21 cellular contexts compared by ENCODE assay signal in genomic region chr11:9660886-9661285, GRCh38. TPM values are rescaled to one million over a fixed set of nuclear protein-coding genes. Genes with fewer than 3 reads are reported as not detected.
DNase-seq lines count a peak whose midpoint lies in the region; ATAC-seq and TF ChIP-seq lines count a peak whose summit lies in the region.
"Had no signal": no experiment of that assay in that cellular context is flagged by ENCODE, and none has a peak within 500 bp of the region (broad histone marks: within the 10 kb centered on the region; RNA-seq: fewer than 3 reads in every experiment).

No MANE protein-coding gene starts in this region.

- no peak for DNase-seq in activated T-cell treated with anti-CD3 and anti-CD28 coated beads, Interleukin-2, amount 50 U/mL, for 4 hours
- DNase-seq in activated T-cell treated with anti-CD3 and anti-CD28 coated beads for 4 hours (no peak), M059J (ENCODE audit: low read depth) (peak; percentile 18), uterus (no peak), WERI-Rb-1 (no peak), GM23338 (ENCODE audit: low spot score) (no peak)
- DNase-seq: activated CD4-positive, alpha-beta T cell treated with anti-CD3 and anti-CD28 coated beads, Interleukin-2, amount 50 U/mL, for 48 hours; activated T-cell treated with anti-CD3 and anti-CD28 coated beads, Interleukin-2, amount 50 U/mL, for 48 hours; brain microvascular endothelial cell; CD4-positive, alpha-beta memory T cell; heart right ventricle; islet precursor cell; mesendoderm; NCI-H526; Peyer's patch; upper lobe of left lung had no signal

- no peaks in the 10 kb centered on the region for H3K27me3 ChIP-seq in uterus
- H3K27me3 ChIP-seq in WERI-Rb-1 (ENCODE audit: insufficient read depth, low read depth, severe bottlenecking), result no peaks in the 10 kb centered on the region
- no peaks in the 10 kb centered on the region for H3K27me3 ChIP-seq in GM23338 (ENCODE audit: insufficient read depth)
- H3K27me3 ChIP-seq: brain microvascular endothelial cell, heart right ventricle, neural progenitor cell, Peyer's patch, upper lobe of left lung had no signal

- no peak overlapping the region for H3K4me3 ChIP-seq in uterus
- H3K4me3 ChIP-seq in WERI-Rb-1 (ENCODE audit: low read depth, low read length), result no peak overlapping the region
- H3K4me3 ChIP-seq in GM23338, result no peak overlapping the region
- H3K4me3 ChIP-seq: heart right ventricle, neural progenitor cell, Peyer's patch, upper lobe of left lung had no signal

- no peaks in the 10 kb centered on the region for H3K36me3 ChIP-seq in uterus
- no peaks in the 10 kb centered on the region for H3K36me3 ChIP-seq in WERI-Rb-1
- no peaks in the 10 kb centered on the region for H3K36me3 ChIP-seq in GM23338 (ENCODE audit: insufficient read depth)
- H3K36me3 ChIP-seq: brain microvascular endothelial cell, heart right ventricle, Peyer's patch, upper lobe of left lung had no signal

- no peak for TF ChIP-seq CTCF in brain (conservative IDR thresholded peaks at IDR 0.05)
- no peak for TF ChIP-seq CTCF in uterus (IDR thresholded peaks at IDR 0.05)
- TF ChIP-seq CTCF in WERI-Rb-1 (IDR thresholded peaks at IDR 0.05; ENCODE audit: low read depth, low read length), result no peak
- TF ChIP-seq CTCF in GM23338 (conservative IDR thresholded peaks at IDR 0.05; ENCODE audit: low read depth in 2 of 2), result no peak

- no peak overlapping the region for H3K4me2 ChIP-seq in GM23338
- H3K4me2 ChIP-seq: neural progenitor cell had no signal

- H3K27ac Mint-ChIP-seq in brain (no peak overlapping the region), GM23338 (no peak overlapping the region)
- peak overlapping the region; percentile 99 for H3K27ac Mint-ChIP-seq in stimulated activated memory B cell treated with anti-CD40 and anti-IgM and Interleukin-4, amounts not matched to agents 10 μg/mL and 1 μg/mL and 100 μg/mL, for 72 hours
- H3K27ac Mint-ChIP-seq: activated naive CD8-positive, alpha-beta T cell; CD4-positive, alpha-beta memory T cell; neural progenitor cell; stimulated activated effector memory CD8-positive, alpha-beta T cell treated with anti-CD3 and anti-CD28 coated beads, Interleukin-12 subunit alpha, Interleukin-12 subunit beta, amount 100 ng/mL, for 72 hours had no signal

- H3K4me3 Mint-ChIP-seq in activated T-cell treated with anti-CD3 and anti-CD28 coated beads, Interleukin-2, amount 50 U/mL, for 4 hours, result peak overlapping the region; percentile 19
- H3K4me3 Mint-ChIP-seq in brain (peak overlapping the region in 3 of 5 experiments; percentile 32 to 62 (median 45)), GM23338 (no peak overlapping the region)
- H3K4me3 Mint-ChIP-seq in stimulated activated memory B cell treated with anti-CD40 and anti-IgM and Interleukin-4, amounts not matched to agents 10 μg/mL and 1 μg/mL and 100 μg/mL, for 72 hours, result peak overlapping the region; percentile 5
- H3K4me3 Mint-ChIP-seq: activated naive CD8-positive, alpha-beta T cell; neural progenitor cell; stimulated activated effector memory CD8-positive, alpha-beta T cell treated with anti-CD3 and anti-CD28 coated beads, Interleukin-12 subunit alpha, Interleukin-12 subunit beta, amount 100 ng/mL, for 72 hours had no signal

- H3K9me3 ChIP-seq in uterus (no peaks in the 10 kb centered on the region), WERI-Rb-1 (ENCODE audit: severe bottlenecking) (peaks cover 7% of the 10 kb centered on the region)
- H3K9me3 ChIP-seq: Peyer's patch had no signal

- no peak overlapping the region for H2AFZ ChIP-seq in GM23338
- H2AFZ ChIP-seq: neural progenitor cell had no signal

- peaks cover 27% of the 10 kb centered on the region for H3K27me3 Mint-ChIP-seq in activated T-cell treated with anti-CD3 and anti-CD28 coated beads, Interleukin-2, amount 50 U/mL, for 4 hours (ENCODE audit: low read depth)
- peaks cover 22% of the 10 kb centered on the region for H3K27me3 Mint-ChIP-seq in brain
- H3K27me3 Mint-ChIP-seq in stimulated activated memory B cell treated with anti-CD40 and anti-IgM and Interleukin-4, amounts not matched to agents 10 μg/mL and 1 μg/mL and 100 μg/mL, for 72 hours, result no peaks in the 10 kb centered on the region
- peaks cover 14% of the 10 kb centered on the region for H3K27me3 Mint-ChIP-seq in GM23338 (ENCODE audit: insufficient read depth, low read depth, poor library complexity)

- H3K4me1 Mint-ChIP-seq in activated T-cell treated with anti-CD3 and anti-CD28 coated beads, Interleukin-2, amount 50 U/mL, for 4 hours (ENCODE audit: low read depth), result peaks cover 12% of the 10 kb centered on the region
- H3K4me1 Mint-ChIP-seq in brain (peaks cover 14% of the 10 kb centered on the region), GM23338 (peaks cover 13% of the 10 kb centered on the region; the same call in 2 of the 3 replicates)
- peaks cover 54% of the 10 kb centered on the region for H3K4me1 Mint-ChIP-seq in stimulated activated memory B cell treated with anti-CD40 and anti-IgM and Interleukin-4, amounts not matched to agents 10 μg/mL and 1 μg/mL and 100 μg/mL, for 72 hours

- H3K4me1 ChIP-seq in uterus (no peaks in the 10 kb centered on the region), GM23338 (ENCODE audit: insufficient read depth) (peaks cover 8% of the 10 kb centered on the region; the same call in 1 of the 2 replicates)
- H3K4me1 ChIP-seq: neural progenitor cell had no signal

- H3K27ac ChIP-seq in uterus (no peak overlapping the region), WERI-Rb-1 (no peak overlapping the region), GM23338 (ENCODE audit: low read depth) (no peak overlapping the region)
- H3K27ac ChIP-seq: brain microvascular endothelial cell, neural progenitor cell had no signal

- peaks cover 15% of the 10 kb centered on the region for H3K79me2 ChIP-seq in GM23338 (replicated peaks; ENCODE audit: insufficient read depth)

- H3F3A ChIP-seq in GM23338 (replicated peaks; ENCODE audit: low read depth), result peaks cover 7% of the 10 kb centered on the region; the same call in 1 of the 2 replicates

- intact Hi-C loops in uterus (cut with DNase I; ENCODE audit: low total_unique reads), result no loop called here

- H3K9me3 Mint-ChIP-seq in activated T-cell treated with anti-CD3 and anti-CD28 coated beads, Interleukin-2, amount 50 U/mL, for 4 hours, result peaks cover 7% of the 10 kb centered on the region
- H3K9me3 Mint-ChIP-seq in brain (peaks cover 6 to 30% (median 18%) of the 10 kb centered on the region in 5 experiments), GM23338 (peaks cover 6% of the 10 kb centered on the region)
- H3K9me3 Mint-ChIP-seq in stimulated activated memory B cell treated with anti-CD40 and anti-IgM and Interleukin-4, amounts not matched to agents 10 μg/mL and 1 μg/mL and 100 μg/mL, for 72 hours, result peaks cover under 1% of the 10 kb centered on the region

- no peak for TF ChIP-seq POLR2A in uterus (IDR thresholded peaks at IDR 0.05)

- H3K9me2 ChIP-seq in GM23338 (ENCODE audit: insufficient read depth), result 0 out of 2 replicates have a peak, but pooled peaks cover 3% of the 10 kb centered on the region

- no peak for ATAC-seq in activated T-cell treated with anti-CD3 and anti-CD28 coated beads, Interleukin-2, amount 50 U/mL, for 4 hours
- ATAC-seq in stimulated activated memory B cell treated with anti-CD40 and anti-IgM and Interleukin-4, amounts not matched to agents 10 μg/mL and 1 μg/mL and 100 μg/mL, for 72 hours, result no peak
- no peak for ATAC-seq in GM23338
- ATAC-seq: heart right ventricle; stimulated activated effector memory CD8-positive, alpha-beta T cell treated with anti-CD3 and anti-CD28 coated beads, Interleukin-12 subunit alpha, Interleukin-12 subunit beta, amount 100 ng/mL, for 72 hours had no signal

- H4K20me1 ChIP-seq in GM23338 (replicated peaks; ENCODE audit: insufficient read depth), result peaks cover 9% of the 10 kb centered on the region; the same call in 1 of the 2 replicates

- H3K36me3 Mint-ChIP-seq in activated T-cell treated with anti-CD3 and anti-CD28 coated beads, Interleukin-2, amount 50 U/mL, for 4 hours (ENCODE audit: insufficient read depth), result peaks cover 2% of the 10 kb centered on the region
- H3K36me3 Mint-ChIP-seq in brain (peaks cover 8% of the 10 kb centered on the region), GM23338 (ENCODE audit: low read depth) (peaks cover 11% of the 10 kb centered on the region)
- peaks cover 12% of the 10 kb centered on the region for H3K36me3 Mint-ChIP-seq in stimulated activated memory B cell treated with anti-CD40 and anti-IgM and Interleukin-4, amounts not matched to agents 10 μg/mL and 1 μg/mL and 100 μg/mL, for 72 hours

TF ChIP-seq in GM23338, 12 proteins besides CTCF, POLR2A, EP300 and RAD21 (continues in another document):
- TF ChIP-seq EZH2 (IDR thresholded peaks at IDR 0.05; ENCODE audit: low read depth, unreplicated experiment) (no peak), EZH2phosphoT487 (IDR thresholded peaks at IDR 0.05; ENCODE audit: unreplicated experiment) (no peak), JUNB (IDR thresholded peaks at IDR 0.05; ENCODE audit: unreplicated experiment) (no peak), ETS1 (IDR thresholded peaks at IDR 0.05) (no peak), POLR2AphosphoS5 (IDR thresholded peaks at IDR 0.05; ENCODE audit: low read depth) (no peak), ZNF114 (CRISPR knock-in tag; IDR thresholded peaks at IDR 0.05) (no peak), CREB1 (CRISPR knock-in tag; IDR thresholded peaks at IDR 0.05; ENCODE audit: low read depth) (no peak), STAT1 (IDR thresholded peaks at IDR 0.05; ENCODE audit: unreplicated experiment) (no peak), ZNF331 (CRISPR knock-in tag; IDR thresholded peaks at IDR 0.05; ENCODE audit: low read depth) (no peak)

RNA-seq across cellular contexts. Expression of gene SWAP70, which starts 3.0 kb away (rescaled TPM):
- 10 to 100 TPM in 1 of 3 donors, 1 to 10 TPM in 2; 4.6 to 10.0 (median 6.8) TPM for total RNA-seq in activated T-cell treated with anti-CD3 and anti-CD28 coated beads, Interleukin-2, amount 50 U/mL, for 4 hours
- total RNA-seq in M059J (2014; rRNA removed; shearing (Covaris generic)), result 22.4 and 31.9 TPM in 2 replicates
- polyA plus RNA-seq in brain (ENCODE audit: insufficient read depth, low read depth, low replicate concordance) (7.6 TPM), GM23338 (2016; fragmentation: Nextera tagmentation; extraction: Ambion mirVana) (28.2 and 33.3 TPM in 2 replicates)
- total RNA-seq in uterus, result 10 to 100 TPM; 11.5 to 65.6 (median 41.5) TPM
- total RNA-seq in GM23338 (2014; rRNA removed; shearing (Covaris generic)), result 29.0 and 30.3 TPM in 2 replicates
